ENCODE assay signal across 8 cellular contexts in genomic region chr2:86440631-86441391, GRCh38. TPM values are rescaled to one million over a fixed set of nuclear protein-coding genes. Genes with fewer than 3 reads are reported as not detected.
DNase-seq lines count a peak whose midpoint lies in the region; ATAC-seq and TF ChIP-seq lines count a peak whose summit lies in the region.

A gene with protein sequence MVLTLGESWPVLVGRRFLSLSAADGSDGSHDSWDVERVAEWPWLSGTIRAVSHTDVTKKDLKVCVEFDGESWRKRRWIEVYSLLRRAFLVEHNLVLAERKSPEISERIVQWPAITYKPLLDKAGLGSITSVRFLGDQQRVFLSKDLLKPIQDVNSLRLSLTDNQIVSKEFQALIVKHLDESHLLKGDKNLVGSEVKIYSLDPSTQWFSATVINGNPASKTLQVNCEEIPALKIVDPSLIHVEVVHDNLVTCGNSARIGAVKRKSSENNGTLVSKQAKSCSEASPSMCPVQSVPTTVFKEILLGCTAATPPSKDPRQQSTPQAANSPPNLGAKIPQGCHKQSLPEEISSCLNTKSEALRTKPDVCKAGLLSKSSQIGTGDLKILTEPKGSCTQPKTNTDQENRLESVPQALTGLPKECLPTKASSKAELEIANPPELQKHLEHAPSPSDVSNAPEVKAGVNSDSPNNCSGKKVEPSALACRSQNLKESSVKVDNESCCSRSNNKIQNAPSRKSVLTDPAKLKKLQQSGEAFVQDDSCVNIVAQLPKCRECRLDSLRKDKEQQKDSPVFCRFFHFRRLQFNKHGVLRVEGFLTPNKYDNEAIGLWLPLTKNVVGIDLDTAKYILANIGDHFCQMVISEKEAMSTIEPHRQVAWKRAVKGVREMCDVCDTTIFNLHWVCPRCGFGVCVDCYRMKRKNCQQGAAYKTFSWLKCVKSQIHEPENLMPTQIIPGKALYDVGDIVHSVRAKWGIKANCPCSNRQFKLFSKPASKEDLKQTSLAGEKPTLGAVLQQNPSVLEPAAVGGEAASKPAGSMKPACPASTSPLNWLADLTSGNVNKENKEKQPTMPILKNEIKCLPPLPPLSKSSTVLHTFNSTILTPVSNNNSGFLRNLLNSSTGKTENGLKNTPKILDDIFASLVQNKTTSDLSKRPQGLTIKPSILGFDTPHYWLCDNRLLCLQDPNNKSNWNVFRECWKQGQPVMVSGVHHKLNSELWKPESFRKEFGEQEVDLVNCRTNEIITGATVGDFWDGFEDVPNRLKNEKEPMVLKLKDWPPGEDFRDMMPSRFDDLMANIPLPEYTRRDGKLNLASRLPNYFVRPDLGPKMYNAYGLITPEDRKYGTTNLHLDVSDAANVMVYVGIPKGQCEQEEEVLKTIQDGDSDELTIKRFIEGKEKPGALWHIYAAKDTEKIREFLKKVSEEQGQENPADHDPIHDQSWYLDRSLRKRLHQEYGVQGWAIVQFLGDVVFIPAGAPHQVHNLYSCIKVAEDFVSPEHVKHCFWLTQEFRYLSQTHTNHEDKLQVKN (N-terminal part only) (plus strand): TSS chr2:86441371. CDS start chr2:86442048, 677 bp downstream.

- CTCF ChIA-PET in activated naive CD4-positive, alpha-beta T cell treated with anti-CD3 and anti-CD28 coated beads for 36 hours (lab: Charles Lee): interaction anchor here (0.5 to 1.4 kb wide), 7 partner anchors 27 to 715 kb away, joined by 3 to 6 read pairs (median 3); no protein-coding TSS in a partner anchor

- peak; percentile 96 for DNase-seq in GF-D8 (lab: John Stamatoyannopoulos, UW)
- peak; percentile 82 for DNase-seq in NCI-H1048 (lab: John Stamatoyannopoulos, UW)
- peak; percentile 99 for DNase-seq in SK-N-MC (ENCODE audit: low read depth, low spot score)
- peak; percentile 100 for DNase-seq in activated naive CD4-positive, alpha-beta T cell treated with anti-CD3 and anti-CD28 coated beads for 36 hours
- DNase-seq in foreskin keratinocyte: peak; percentile 96 to 98
- DNase-seq in neural crest cell (ENCODE audit: low read depth, low spot score): peak; percentile 99
- peak; percentile 99 for DNase-seq in stomach

- TF ChIP-seq POLR2A in stomach (IDR thresholded peaks at IDR 0.05): no peak

- peak within 1 kb of the TSS; percentile 100 for H3K27ac Mint-ChIP-seq in activated naive CD4-positive, alpha-beta T cell treated with anti-CD3 and anti-CD28 coated beads for 36 hours
- H3K27ac Mint-ChIP-seq in neural crest cell (ENCODE audit: unreplicated experiment): peak within 1 kb of the TSS; percentile 100

- H3K4me1 Mint-ChIP-seq in activated naive CD4-positive, alpha-beta T cell treated with anti-CD3 and anti-CD28 coated beads for 36 hours (ENCODE audit: low read depth): peaks cover 37% of the 10 kb centered on the region
- H3K4me1 Mint-ChIP-seq in neural crest cell: peaks cover 28% of the 10 kb centered on the region

- H3K4me1 ChIP-seq in foreskin keratinocyte (no peaks in the 10 kb centered on the region), stomach (peaks cover 29 to 33% (median 32%) of the 10 kb centered on the region in 4 donors)

- H3K27ac ChIP-seq in SK-N-MC (peak within 1 kb of the TSS; percentile 100), foreskin keratinocyte (peak within 1 kb of the TSS; percentile 94), stomach (peak within 1 kb of the TSS; percentile 92 to 100 (median 98))

- intact Hi-C loops in activated naive CD4-positive, alpha-beta T cell treated with anti-CD3 and anti-CD28 coated beads for 36 hours (cut with micrococcal nuclease): loop anchor here (1.0 to 10.0 kb wide), 8 partner anchors 73 to 1004 kb away; partner anchors contain the start of genes C2orf68, CHMP3, RNF103 and ST3GAL5
- intact Hi-C loops in stomach (cut with DNase I; ENCODE audit: low total_unique reads): no loop called here

- peak within 1 kb of the TSS; percentile 83 for H3K9ac ChIP-seq in SK-N-MC (ENCODE audit: insufficient read length)

- TF ChIP-seq CTCF in foreskin keratinocyte (conservative IDR thresholded peaks at IDR 0.05): no peak
- TF ChIP-seq CTCF in neural crest cell (conservative IDR thresholded peaks at IDR 0.05): no peak
- no peak for TF ChIP-seq CTCF in stomach (IDR thresholded peaks at IDR 0.05)

- peak; percentile 78 for ATAC-seq in HG02588 (IDR thresholded peaks at IDR 0.05; ENCODE audit: unreplicated experiment)
- peak; percentile 90 for ATAC-seq in foreskin keratinocyte

- H3K9me3 ChIP-seq in SK-N-MC (ENCODE audit: low read depth, low read length) (peaks cover 17% of the 10 kb centered on the region; the same call in 1 of the 2 replicates), stomach (peaks cover 6 to 28% (median 20%) of the 10 kb centered on the region in 4 donors)

- peaks cover 21% of the 10 kb centered on the region for H3K36me3 Mint-ChIP-seq in activated naive CD4-positive, alpha-beta T cell treated with anti-CD3 and anti-CD28 coated beads for 36 hours (ENCODE audit: low read depth)
- H3K36me3 Mint-ChIP-seq in neural crest cell (ENCODE audit: low read depth): peaks cover 7% of the 10 kb centered on the region

- H3K9me3 Mint-ChIP-seq in activated naive CD4-positive, alpha-beta T cell treated with anti-CD3 and anti-CD28 coated beads for 36 hours: peaks cover 20% of the 10 kb centered on the region
- H3K9me3 Mint-ChIP-seq in neural crest cell: peaks cover 9% of the 10 kb centered on the region

- H3K27me3 Mint-ChIP-seq in activated naive CD4-positive, alpha-beta T cell treated with anti-CD3 and anti-CD28 coated beads for 36 hours (ENCODE audit: low read depth): no peaks in the 10 kb centered on the region
- peaks cover 12% of the 10 kb centered on the region for H3K27me3 Mint-ChIP-seq in neural crest cell (ENCODE audit: low read depth)

- 0 to 1% (median 1%) methylated on average over 44 to 51 of the region's 51 CpGs for WGBS in stomach, 5 donors

- peak within 1 kb of the TSS; percentile 92 for H3K4me3 Mint-ChIP-seq in activated naive CD4-positive, alpha-beta T cell treated with anti-CD3 and anti-CD28 coated beads for 36 hours
- H3K4me3 Mint-ChIP-seq in neural crest cell: peak within 1 kb of the TSS; percentile 97

- H3K4me3 ChIP-seq in SK-N-MC (peak within 1 kb of the TSS; percentile 82), stomach (peak within 1 kb of the TSS; percentile 75 to 84 (median 80))

- H3K27me3 ChIP-seq in foreskin keratinocyte (no peaks in the 10 kb centered on the region), stomach (no peaks in the 10 kb centered on the region)

- no peak for TF ChIP-seq EP300 in stomach (IDR thresholded peaks at IDR 0.05)

- H3K36me3 ChIP-seq in SK-N-MC (ENCODE audit: insufficient read depth, low read length) (peaks cover 25% of the 10 kb centered on the region), stomach (peaks cover 0 to 10% (median 0%) of the 10 kb centered on the region in 4 donors)

RNA-seq across cellular contexts. Expression of the gene that starts here (rescaled TPM):
- total RNA-seq in activated naive CD4-positive, alpha-beta T cell treated with anti-CD3 and anti-CD28 coated beads for 36 hours: 10 to 100 TPM; 47.3 to 49.9 TPM
- total RNA-seq in foreskin keratinocyte (11.1 and 12.3 TPM in 2 replicates), neural crest cell (51.2 and 55.4 TPM in 2 replicates), stomach (100 to 1,000 TPM in 1 of 5 donors, 10 to 100 TPM in 4; 27.5 to 101 (median 92.8) TPM)
- polyA plus RNA-seq in foreskin keratinocyte (5.3 and 6.0 TPM in 2 replicates), stomach (10 to 100 TPM; 10.4 to 20.0 (median 13.6) TPM)

Comparison
In these comparisons a context has a peak if more than half of its experiments do, and no peak if none do; other contexts are left out.
1. Peak in every context shown above with its lines: DNase-seq, ATAC-seq, H3K4me3 ChIP-seq and H3K27ac ChIP-seq.